ENCODE assay signal across 12 cellular contexts in the genomic region with DNA sequence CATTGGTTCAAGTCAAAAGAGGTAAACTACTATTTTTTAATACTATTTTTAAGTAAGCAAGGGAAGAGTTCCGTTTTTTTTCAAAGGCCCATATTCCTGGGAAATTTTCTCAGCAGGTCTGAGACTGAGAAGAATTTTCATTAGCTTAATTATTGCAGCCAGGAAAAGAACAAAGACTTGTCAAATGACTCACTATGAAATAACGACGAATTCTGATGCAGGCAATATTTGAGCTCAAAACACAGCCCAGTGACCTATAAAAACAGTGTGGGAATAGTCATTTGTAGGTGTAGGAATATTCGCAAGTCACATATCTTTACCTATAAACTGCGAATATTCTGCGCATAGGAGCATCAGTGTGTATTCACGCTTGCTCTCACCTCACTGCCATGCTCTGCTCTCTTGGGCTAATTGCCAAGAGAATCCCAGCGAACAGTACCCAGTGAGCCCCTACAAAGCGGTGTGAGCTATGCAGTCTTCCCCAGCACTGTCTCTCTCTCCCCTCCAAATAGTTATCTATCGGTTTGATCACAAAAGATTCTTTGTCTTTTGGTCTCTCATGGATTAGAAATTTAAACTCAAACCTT.
A peak's percentile ranks its signal among the peaks of the same experiment; 100 is the strongest.
DNase-seq lines count a peak whose midpoint lies in the region; FAIRE-seq and TF ChIP-seq lines count a peak whose summit lies in the region.
"Had no signal": no experiment of that assay in that cellular context is flagged by ENCODE, and none has a peak within 500 bp of the region (broad histone marks: within the 10 kb centered on the region; RNA-seq: fewer than 3 reads in every experiment).

No MANE protein-coding gene starts in this region.

- H3K27me3 ChIP-seq in CD4-positive, alpha-beta memory T cell (ENCODE audit: insufficient read depth, low read length): no peaks in the 10 kb centered on the region
- no peaks in the 10 kb centered on the region for H3K27me3 ChIP-seq in neutrophil
- H3K27me3 ChIP-seq in prostate gland (replicated peaks; ENCODE audit: insufficient read depth): no peaks in the 10 kb centered on the region

- peak; percentile 86 for FAIRE-seq in GM19239 (lab: Jason Lieb, UNC)
- FAIRE-seq: TTC549 had no signal

- 82% methylated on average over 10 of the region's 10 CpGs for WGBS in prostate gland

- H3K4me3 Mint-ChIP-seq in CD4-positive, alpha-beta memory T cell: peak overlapping the region in 1 of 8 donors; percentile 23
- H3K4me3 Mint-ChIP-seq: H9 had no signal

- TF ChIP-seq CTCF in neutrophil (IDR thresholded peaks at IDR 0.05) (no peak), prostate gland (IDR thresholded peaks at IDR 0.05) (no peak)

- H3K27me3 Mint-ChIP-seq in CD4-positive, alpha-beta memory T cell: no peaks in the 10 kb centered on the region

- no peak for TF ChIP-seq POLR2A in prostate gland (IDR thresholded peaks at IDR 0.05)

- H3K4me3 ChIP-seq in CD4-positive, alpha-beta memory T cell (ENCODE audit: low read length in 2 of 2): no peak overlapping the region
- no peak overlapping the region for H3K4me3 ChIP-seq in neutrophil (ENCODE audit: low read depth in 1 of 2, low read length in 1 of 2)
- no peak overlapping the region for H3K4me3 ChIP-seq in prostate gland

- peak overlapping the region in 4 of 7 donors; percentile 18 to 33 (median 22) for H3K27ac Mint-ChIP-seq in CD4-positive, alpha-beta memory T cell

- POLR2A ChIA-PET in CD4-positive, alpha-beta memory T cell (lab: Charles Lee; ENCODE audit: partially characterized antibody): interaction anchor here (1.2 to 1.6 kb wide), 3 partner anchors 8 to 74 kb away, joined by 4 to 6 read pairs (median 5); partner anchors contain the start of gene ST8SIA4

- no peak for DNase-seq in CD4-positive, alpha-beta memory T cell
- DNase-seq in GM19239 (ENCODE audit: insufficient read length, low spot score) (no peak), astrocyte of the hippocampus (ENCODE audit: low read depth, low spot score) (peak; percentile 46), NAMALWA (ENCODE audit: low spot score) (no peak), prostate gland (ENCODE audit: low spot score) (no peak)
- no peak for DNase-seq in stimulated activated CD4-positive, alpha-beta T cell treated with anti-CD3 and anti-CD28 coated beads, Interleukin-15, amount 100 ng/mL, for 24 hours
- DNase-seq: erythroblast, H9, KG1, NCI-H2029 treated with DMSO at 0.1 percent for 48 hours had no signal

- no peaks in the 10 kb centered on the region for H3K9me3 ChIP-seq in CD4-positive, alpha-beta memory T cell (ENCODE audit: control insufficient read depth in 1 of 2, low read length in 2 of 2)
- H3K9me3 ChIP-seq in neutrophil (no peaks in the 10 kb centered on the region), prostate gland (no peaks in the 10 kb centered on the region)

- intact Hi-C loops in CD4-positive, alpha-beta memory T cell (cut with micrococcal nuclease): loop anchor here (10.0 kb wide), 1 partner anchor 186 kb away; no protein-coding TSS in a partner anchor
- intact Hi-C loops in prostate gland (cut with DNase I): no loop called here

- H3K36me3 Mint-ChIP-seq in CD4-positive, alpha-beta memory T cell: peaks cover 10 to 29% of the 10 kb centered on the region in 2 donors

- H3K9me3 Mint-ChIP-seq in CD4-positive, alpha-beta memory T cell: no peaks in the 10 kb centered on the region
- H3K9me3 Mint-ChIP-seq: H9 had no signal

- peaks cover 29 to 38% (median 37%) of the 10 kb centered on the region in 4 donors for H3K4me1 Mint-ChIP-seq in CD4-positive, alpha-beta memory T cell

- H3K27ac ChIP-seq in CD4-positive, alpha-beta memory T cell (ENCODE audit: low read depth, low read length): no peak overlapping the region
- H3K27ac ChIP-seq in neutrophil (peak overlapping the region; percentile 73), prostate gland (no peak overlapping the region)

- peaks cover 20% of the 10 kb centered on the region for H3K4me1 ChIP-seq in CD4-positive, alpha-beta memory T cell (ENCODE audit: insufficient read depth, low read length)
- H3K4me1 ChIP-seq in neutrophil (ENCODE audit: control insufficient read depth in 1 of 2, insufficient read depth in 1 of 2, low read depth in 1 of 2, low read length in 1 of 2) (peaks cover 13 to 24% of the 10 kb centered on the region in 2 experiments), prostate gland (replicated peaks) (no peaks in the 10 kb centered on the region)

- CTCF ChIA-PET in CD4-positive, alpha-beta memory T cell (lab: Charles Lee; ENCODE audit: partially characterized antibody): interaction anchor here (0.8 to 1.8 kb wide), 3 partner anchors 14 to 74 kb away, joined by 3 to 4 read pairs (median 4); no protein-coding TSS in a partner anchor

- no peaks in the 10 kb centered on the region for H3K36me3 ChIP-seq in CD4-positive, alpha-beta memory T cell (ENCODE audit: insufficient read depth, low read length)
- H3K36me3 ChIP-seq in neutrophil (peaks cover 8% of the 10 kb centered on the region), prostate gland (no peaks in the 10 kb centered on the region)
